1 cellular context compared by ENCODE assay signal in the genomic region with DNA sequence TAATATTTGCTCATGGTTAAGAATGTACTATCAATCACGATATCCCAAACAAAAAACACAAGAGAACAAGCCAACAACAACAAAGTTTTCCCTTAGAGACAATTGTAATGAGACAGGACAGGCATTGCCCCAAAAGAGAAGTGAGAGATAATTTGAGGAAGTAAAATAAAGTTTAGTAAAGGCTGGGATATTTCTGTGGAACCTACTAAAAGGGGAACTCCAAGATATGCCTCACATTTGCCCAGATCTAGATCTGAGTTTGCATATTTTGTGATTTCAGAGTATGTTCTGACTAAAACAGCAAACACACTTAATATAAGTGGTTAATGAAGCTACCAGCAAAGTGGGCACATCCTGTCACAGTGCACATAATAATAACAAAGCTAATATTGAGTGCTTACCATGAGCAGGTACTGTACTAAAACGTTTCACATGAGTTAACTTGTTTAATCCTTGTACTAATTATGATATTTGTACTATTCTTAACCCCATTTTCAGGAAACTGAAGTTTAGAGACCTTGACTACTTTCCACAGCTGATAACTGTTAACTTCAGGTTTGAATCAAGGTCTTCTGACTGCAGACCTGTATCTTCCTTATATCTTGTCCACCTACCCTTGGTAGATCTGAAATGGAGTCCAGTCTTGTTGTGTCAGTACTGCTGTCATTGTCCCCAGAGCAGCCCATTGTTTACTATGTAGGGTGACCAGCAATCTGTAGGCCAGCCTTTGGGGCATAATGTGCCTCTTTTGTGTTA.
TF ChIP-seq lines count a peak whose summit lies in the region.

No MANE protein-coding gene starts in this region.

TF ChIP-seq in K562, 482 proteins besides CTCF, POLR2A, EP300 and RAD21 (continued from another document):
- TF ChIP-seq, protein P1, sequence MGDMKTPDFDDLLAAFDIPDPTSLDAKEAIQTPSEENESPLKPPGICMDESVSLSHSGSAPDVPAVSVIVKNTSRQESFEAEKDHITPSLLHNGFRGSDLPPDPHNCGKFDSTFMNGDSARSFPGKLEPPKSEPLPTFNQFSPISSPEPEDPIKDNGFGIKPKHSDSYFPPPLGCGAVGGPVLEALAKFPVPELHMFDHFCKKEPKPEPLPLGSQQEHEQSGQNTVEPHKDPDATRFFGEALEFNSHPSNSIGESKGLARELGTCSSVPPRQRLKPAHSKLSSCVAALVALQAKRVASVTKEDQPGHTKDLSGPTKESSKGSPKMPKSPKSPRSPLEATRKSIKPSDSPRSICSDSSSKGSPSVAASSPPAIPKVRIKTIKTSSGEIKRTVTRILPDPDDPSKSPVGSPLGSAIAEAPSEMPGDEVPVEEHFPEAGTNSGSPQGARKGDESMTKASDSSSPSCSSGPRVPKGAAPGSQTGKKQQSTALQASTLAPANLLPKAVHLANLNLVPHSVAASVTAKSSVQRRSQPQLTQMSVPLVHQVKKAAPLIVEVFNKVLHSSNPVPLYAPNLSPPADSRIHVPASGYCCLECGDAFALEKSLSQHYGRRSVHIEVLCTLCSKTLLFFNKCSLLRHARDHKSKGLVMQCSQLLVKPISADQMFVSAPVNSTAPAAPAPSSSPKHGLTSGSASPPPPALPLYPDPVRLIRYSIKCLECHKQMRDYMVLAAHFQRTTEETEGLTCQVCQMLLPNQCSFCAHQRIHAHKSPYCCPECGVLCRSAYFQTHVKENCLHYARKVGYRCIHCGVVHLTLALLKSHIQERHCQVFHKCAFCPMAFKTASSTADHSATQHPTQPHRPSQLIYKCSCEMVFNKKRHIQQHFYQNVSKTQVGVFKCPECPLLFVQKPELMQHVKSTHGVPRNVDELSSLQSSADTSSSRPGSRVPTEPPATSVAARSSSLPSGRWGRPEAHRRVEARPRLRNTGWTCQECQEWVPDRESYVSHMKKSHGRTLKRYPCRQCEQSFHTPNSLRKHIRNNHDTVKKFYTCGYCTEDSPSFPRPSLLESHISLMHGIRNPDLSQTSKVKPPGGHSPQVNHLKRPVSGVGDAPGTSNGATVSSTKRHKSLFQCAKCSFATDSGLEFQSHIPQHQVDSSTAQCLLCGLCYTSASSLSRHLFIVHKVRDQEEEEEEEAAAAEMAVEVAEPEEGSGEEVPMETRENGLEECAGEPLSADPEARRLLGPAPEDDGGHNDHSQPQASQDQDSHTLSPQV (IDR thresholded peaks at IDR 0.05) = 0 out of 2 replicates have a peak, but pooled peaks have one; percentile 17
- TF ChIP-seq ZNF668 (CRISPR knock-in tag; IDR thresholded peaks at IDR 0.05) (no peak), SMARCA4 (IDR thresholded peaks at IDR 0.05) (peak; percentile 16; the same call in 1 of the 2 replicates), GATA2 (CRISPR knock-in tag; IDR thresholded peaks at IDR 0.05) (peak; percentile 20; the same call in 1 of the 2 replicates), TCF7L2 (IDR thresholded peaks at IDR 0.05; ENCODE audit: low read depth, low read length) (no peak), E2F5 (CRISPR knock-in tag; IDR thresholded peaks at IDR 0.05) (no peak), OTX1 (CRISPR knock-in tag; IDR thresholded peaks at IDR 0.05) (no peak), TRIM24 (IDR thresholded peaks at IDR 0.05) (no peak), C11orf30 (IDR thresholded peaks at IDR 0.05; ENCODE audit: low read depth) (peak; percentile 34; the same call in 1 of the 2 replicates), SPI1 (IDR thresholded peaks at IDR 0.05; ENCODE audit: borderline replicate concordance, low read depth, low read length) (peak; percentile 91), MEF2A (IDR thresholded peaks at IDR 0.05; ENCODE audit: control insufficient read depth, low read depth, low read length) (no peak), ZNF408 (CRISPR knock-in tag; IDR thresholded peaks at IDR 0.05; ENCODE audit: low read depth) (no peak), GTF2B (IDR thresholded peaks at IDR 0.05; ENCODE audit: extremely low read depth, insufficient read length) (no peak), ZNF133 (CRISPR knock-in tag; IDR thresholded peaks at IDR 0.05) (no peak), HMBOX1 (IDR thresholded peaks at IDR 0.05) (peak; percentile 27; the same call in 1 of the 2 replicates), NR3C1 (CRISPR knock-in tag; IDR thresholded peaks at IDR 0.05) (no peak), MLLT1 (IDR thresholded peaks at IDR 0.05) (no peak), SREBF1 (IDR thresholded peaks at IDR 0.05; ENCODE audit: borderline replicate concordance, low read depth, low read length) (no peak)
TF ChIP-seq in K562: peak in this region for 8.
